1 cellular context compared by ENCODE assay signal in the genomic region with DNA sequence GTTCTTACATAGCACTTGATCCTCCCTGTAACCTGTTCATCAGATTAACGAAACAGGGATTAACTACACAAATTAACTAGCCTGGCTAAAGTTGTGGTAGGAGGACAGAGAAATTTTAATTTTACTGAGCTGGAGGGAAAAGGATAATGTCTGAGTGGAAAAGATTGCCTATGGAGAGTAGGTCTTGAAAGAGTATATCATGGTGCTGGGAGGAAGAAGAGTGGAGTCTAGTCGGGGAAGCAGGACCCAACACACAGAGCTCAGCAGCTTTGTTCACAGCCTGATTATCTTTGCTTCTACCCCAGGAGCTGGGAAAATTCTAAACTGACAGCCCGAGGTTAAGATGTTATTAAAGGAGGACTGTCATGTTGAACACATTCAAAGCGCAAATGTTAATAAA.
TF ChIP-seq lines count a peak whose summit lies in the region.

No MANE protein-coding gene starts in this region.

TF ChIP-seq in K562, 482 proteins besides CTCF, POLR2A, EP300 and RAD21 (continued from another document):
- TF ChIP-seq MTA3 (IDR thresholded peaks at IDR 0.05; ENCODE audit: borderline replicate concordance) (no peak), ZNF436 (CRISPR knock-in tag; IDR thresholded peaks at IDR 0.05) (no peak), ZNF3 (CRISPR knock-in tag; IDR thresholded peaks at IDR 0.05) (no peak), PCBP2 (IDR thresholded peaks at IDR 0.05; ENCODE audit: low read depth, low read length, poor library complexity, severe bottlenecking) (no peak), NCOA6 (IDR thresholded peaks at IDR 0.05) (no peak), NR4A1 (CRISPR knock-in tag; IDR thresholded peaks at IDR 0.05) (no peak), NR4A1 (tag; IDR thresholded peaks at IDR 0.05) (no peak), OTX1 (CRISPR knock-in tag; IDR thresholded peaks at IDR 0.05) (no peak)
- TF ChIP-seq, protein P1, sequence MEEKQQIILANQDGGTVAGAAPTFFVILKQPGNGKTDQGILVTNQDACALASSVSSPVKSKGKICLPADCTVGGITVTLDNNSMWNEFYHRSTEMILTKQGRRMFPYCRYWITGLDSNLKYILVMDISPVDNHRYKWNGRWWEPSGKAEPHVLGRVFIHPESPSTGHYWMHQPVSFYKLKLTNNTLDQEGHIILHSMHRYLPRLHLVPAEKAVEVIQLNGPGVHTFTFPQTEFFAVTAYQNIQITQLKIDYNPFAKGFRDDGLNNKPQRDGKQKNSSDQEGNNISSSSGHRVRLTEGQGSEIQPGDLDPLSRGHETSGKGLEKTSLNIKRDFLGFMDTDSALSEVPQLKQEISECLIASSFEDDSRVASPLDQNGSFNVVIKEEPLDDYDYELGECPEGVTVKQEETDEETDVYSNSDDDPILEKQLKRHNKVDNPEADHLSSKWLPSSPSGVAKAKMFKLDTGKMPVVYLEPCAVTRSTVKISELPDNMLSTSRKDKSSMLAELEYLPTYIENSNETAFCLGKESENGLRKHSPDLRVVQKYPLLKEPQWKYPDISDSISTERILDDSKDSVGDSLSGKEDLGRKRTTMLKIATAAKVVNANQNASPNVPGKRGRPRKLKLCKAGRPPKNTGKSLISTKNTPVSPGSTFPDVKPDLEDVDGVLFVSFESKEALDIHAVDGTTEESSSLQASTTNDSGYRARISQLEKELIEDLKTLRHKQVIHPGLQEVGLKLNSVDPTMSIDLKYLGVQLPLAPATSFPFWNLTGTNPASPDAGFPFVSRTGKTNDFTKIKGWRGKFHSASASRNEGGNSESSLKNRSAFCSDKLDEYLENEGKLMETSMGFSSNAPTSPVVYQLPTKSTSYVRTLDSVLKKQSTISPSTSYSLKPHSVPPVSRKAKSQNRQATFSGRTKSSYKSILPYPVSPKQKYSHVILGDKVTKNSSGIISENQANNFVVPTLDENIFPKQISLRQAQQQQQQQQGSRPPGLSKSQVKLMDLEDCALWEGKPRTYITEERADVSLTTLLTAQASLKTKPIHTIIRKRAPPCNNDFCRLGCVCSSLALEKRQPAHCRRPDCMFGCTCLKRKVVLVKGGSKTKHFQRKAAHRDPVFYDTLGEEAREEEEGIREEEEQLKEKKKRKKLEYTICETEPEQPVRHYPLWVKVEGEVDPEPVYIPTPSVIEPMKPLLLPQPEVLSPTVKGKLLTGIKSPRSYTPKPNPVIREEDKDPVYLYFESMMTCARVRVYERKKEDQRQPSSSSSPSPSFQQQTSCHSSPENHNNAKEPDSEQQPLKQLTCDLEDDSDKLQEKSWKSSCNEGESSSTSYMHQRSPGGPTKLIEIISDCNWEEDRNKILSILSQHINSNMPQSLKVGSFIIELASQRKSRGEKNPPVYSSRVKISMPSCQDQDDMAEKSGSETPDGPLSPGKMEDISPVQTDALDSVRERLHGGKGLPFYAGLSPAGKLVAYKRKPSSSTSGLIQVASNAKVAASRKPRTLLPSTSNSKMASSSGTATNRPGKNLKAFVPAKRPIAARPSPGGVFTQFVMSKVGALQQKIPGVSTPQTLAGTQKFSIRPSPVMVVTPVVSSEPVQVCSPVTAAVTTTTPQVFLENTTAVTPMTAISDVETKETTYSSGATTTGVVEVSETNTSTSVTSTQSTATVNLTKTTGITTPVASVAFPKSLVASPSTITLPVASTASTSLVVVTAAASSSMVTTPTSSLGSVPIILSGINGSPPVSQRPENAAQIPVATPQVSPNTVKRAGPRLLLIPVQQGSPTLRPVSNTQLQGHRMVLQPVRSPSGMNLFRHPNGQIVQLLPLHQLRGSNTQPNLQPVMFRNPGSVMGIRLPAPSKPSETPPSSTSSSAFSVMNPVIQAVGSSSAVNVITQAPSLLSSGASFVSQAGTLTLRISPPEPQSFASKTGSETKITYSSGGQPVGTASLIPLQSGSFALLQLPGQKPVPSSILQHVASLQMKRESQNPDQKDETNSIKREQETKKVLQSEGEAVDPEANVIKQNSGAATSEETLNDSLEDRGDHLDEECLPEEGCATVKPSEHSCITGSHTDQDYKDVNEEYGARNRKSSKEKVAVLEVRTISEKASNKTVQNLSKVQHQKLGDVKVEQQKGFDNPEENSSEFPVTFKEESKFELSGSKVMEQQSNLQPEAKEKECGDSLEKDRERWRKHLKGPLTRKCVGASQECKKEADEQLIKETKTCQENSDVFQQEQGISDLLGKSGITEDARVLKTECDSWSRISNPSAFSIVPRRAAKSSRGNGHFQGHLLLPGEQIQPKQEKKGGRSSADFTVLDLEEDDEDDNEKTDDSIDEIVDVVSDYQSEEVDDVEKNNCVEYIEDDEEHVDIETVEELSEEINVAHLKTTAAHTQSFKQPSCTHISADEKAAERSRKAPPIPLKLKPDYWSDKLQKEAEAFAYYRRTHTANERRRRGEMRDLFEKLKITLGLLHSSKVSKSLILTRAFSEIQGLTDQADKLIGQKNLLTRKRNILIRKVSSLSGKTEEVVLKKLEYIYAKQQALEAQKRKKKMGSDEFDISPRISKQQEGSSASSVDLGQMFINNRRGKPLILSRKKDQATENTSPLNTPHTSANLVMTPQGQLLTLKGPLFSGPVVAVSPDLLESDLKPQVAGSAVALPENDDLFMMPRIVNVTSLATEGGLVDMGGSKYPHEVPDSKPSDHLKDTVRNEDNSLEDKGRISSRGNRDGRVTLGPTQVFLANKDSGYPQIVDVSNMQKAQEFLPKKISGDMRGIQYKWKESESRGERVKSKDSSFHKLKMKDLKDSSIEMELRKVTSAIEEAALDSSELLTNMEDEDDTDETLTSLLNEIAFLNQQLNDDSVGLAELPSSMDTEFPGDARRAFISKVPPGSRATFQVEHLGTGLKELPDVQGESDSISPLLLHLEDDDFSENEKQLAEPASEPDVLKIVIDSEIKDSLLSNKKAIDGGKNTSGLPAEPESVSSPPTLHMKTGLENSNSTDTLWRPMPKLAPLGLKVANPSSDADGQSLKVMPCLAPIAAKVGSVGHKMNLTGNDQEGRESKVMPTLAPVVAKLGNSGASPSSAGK (IDR thresholded peaks at IDR 0.05): 0 out of 2 replicates have a peak, but pooled peaks have one; percentile 3
